In the genomic region with DNA sequence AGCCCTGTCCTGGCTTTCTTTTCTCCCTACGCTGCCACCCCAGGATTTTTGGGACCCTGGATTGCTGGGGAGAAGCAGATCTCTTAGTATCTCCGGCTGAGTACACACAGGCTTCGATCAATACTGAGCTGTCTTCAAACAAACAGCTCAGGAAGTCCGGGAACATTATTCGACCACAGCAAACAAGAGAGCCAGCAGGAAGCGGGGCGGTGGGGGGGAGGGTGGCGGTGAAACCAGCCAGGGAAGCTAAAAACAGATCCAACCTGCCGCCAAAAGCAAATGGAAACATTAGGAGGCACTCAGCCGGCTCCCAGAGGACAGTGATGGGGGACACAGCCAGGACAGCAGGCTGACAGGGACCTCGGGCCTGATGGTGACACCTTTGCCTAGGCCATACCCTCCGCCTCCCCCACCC, we compare ENCODE assay signal across 2 cellular contexts.
TF ChIP-seq lines count a peak whose summit lies in the region.

No MANE protein-coding gene starts in this region.

TF ChIP-seq in GM23338, 12 proteins besides CTCF, POLR2A, EP300 and RAD21:
- TF ChIP-seq CREB1 (CRISPR knock-in tag; IDR thresholded peaks at IDR 0.05; ENCODE audit: low read depth) (no peak), EZH2phosphoT487 (IDR thresholded peaks at IDR 0.05; ENCODE audit: unreplicated experiment) (no peak), JUNB (IDR thresholded peaks at IDR 0.05; ENCODE audit: unreplicated experiment) (no peak), ZNF114 (CRISPR knock-in tag; IDR thresholded peaks at IDR 0.05) (no peak), ETS1 (IDR thresholded peaks at IDR 0.05) (no peak), POLR2AphosphoS5 (IDR thresholded peaks at IDR 0.05; ENCODE audit: low read depth) (no peak), EZH2 (IDR thresholded peaks at IDR 0.05; ENCODE audit: low read depth, unreplicated experiment) (no peak), ZNF331 (CRISPR knock-in tag; IDR thresholded peaks at IDR 0.05; ENCODE audit: low read depth) (no peak), STAT1 (IDR thresholded peaks at IDR 0.05; ENCODE audit: unreplicated experiment) (no peak)
- TF ChIP-seq, protein P1, sequence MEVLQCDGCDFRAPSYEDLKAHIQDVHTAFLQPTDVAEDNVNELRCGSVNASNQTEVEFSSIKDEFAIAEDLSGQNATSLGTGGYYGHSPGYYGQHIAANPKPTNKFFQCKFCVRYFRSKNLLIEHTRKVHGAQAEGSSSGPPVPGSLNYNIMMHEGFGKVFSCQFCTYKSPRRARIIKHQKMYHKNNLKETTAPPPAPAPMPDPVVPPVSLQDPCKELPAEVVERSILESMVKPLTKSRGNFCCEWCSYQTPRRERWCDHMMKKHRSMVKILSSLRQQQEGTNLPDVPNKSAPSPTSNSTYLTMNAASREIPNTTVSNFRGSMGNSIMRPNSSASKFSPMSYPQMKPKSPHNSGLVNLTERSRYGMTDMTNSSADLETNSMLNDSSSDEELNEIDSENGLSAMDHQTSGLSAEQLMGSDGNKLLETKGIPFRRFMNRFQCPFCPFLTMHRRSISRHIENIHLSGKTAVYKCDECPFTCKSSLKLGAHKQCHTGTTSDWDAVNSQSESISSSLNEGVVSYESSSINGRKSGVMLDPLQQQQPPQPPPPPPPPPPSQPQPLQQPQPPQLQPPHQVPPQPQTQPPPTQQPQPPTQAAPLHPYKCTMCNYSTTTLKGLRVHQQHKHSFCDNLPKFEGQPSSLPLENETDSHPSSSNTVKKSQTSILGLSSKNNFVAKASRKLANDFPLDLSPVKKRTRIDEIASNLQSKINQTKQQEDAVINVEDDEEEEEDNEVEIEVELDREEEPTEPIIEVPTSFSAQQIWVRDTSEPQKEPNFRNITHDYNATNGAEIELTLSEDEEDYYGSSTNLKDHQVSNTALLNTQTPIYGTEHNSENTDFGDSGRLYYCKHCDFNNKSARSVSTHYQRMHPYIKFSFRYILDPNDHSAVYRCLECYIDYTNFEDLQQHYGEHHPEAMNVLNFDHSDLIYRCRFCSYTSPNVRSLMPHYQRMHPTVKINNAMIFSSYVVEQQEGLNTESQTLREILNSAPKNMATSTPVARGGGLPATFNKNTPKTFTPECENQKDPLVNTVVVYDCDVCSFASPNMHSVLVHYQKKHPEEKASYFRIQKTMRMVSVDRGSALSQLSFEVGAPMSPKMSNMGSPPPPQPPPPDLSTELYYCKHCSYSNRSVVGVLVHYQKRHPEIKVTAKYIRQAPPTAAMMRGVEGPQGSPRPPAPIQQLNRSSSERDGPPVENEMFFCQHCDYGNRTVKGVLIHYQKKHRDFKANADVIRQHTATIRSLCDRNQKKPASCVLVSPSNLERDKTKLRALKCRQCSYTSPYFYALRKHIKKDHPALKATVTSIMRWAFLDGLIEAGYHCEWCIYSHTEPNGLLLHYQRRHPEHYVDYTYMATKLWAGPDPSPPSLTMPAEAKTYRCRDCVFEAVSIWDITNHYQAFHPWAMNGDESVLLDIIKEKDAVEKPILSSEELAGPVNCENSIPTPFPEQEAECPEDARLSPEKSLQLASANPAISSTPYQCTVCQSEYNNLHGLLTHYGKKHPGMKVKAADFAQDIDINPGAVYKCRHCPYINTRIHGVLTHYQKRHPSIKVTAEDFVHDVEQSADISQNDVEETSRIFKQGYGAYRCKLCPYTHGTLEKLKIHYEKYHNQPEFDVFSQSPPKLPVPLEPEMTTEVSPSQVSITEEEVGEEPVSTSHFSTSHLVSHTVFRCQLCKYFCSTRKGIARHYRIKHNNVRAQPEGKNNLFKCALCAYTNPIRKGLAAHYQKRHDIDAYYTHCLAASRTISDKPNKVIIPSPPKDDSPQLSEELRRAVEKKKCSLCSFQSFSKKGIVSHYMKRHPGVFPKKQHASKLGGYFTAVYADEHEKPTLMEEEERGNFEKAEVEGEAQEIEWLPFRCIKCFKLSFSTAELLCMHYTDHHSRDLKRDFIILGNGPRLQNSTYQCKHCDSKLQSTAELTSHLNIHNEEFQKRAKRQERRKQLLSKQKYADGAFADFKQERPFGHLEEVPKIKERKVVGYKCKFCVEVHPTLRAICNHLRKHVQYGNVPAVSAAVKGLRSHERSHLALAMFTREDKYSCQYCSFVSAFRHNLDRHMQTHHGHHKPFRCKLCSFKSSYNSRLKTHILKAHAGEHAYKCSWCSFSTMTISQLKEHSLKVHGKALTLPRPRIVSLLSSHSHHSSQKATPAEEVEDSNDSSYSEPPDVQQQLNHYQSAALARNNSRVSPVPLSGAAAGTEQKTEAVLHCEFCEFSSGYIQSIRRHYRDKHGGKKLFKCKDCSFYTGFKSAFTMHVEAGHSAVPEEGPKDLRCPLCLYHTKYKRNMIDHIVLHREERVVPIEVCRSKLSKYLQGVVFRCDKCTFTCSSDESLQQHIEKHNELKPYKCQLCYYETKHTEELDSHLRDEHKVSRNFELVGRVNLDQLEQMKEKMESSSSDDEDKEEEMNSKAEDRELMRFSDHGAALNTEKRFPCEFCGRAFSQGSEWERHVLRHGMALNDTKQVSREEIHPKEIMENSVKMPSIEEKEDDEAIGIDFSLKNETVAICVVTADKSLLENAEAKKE (CRISPR knock-in tag; IDR thresholded peaks at IDR 0.05), result no peak

TF ChIP-seq in endothelial cell of umbilical vein, 7 proteins besides CTCF, POLR2A, EP300 and RAD21:
- no peak for TF ChIP-seq JUN (IDR thresholded peaks at IDR 0.05; ENCODE audit: borderline replicate concordance, insufficient read depth, insufficient read length, low read depth)
- no peak for TF ChIP-seq GATA2 (IDR thresholded peaks at IDR 0.05; ENCODE audit: insufficient read depth, insufficient read length, low read depth, low read length)
- no peak for TF ChIP-seq MYC (IDR thresholded peaks at IDR 0.05; ENCODE audit: low read depth, low read length)
- TF ChIP-seq EZH2 (IDR thresholded peaks at IDR 0.05; ENCODE audit: borderline replicate concordance, low read depth, low read length, severe bottlenecking), result no peak
- no peak for TF ChIP-seq FOS (IDR thresholded peaks at IDR 0.05; ENCODE audit: borderline replicate concordance, insufficient read depth, low read length)
TF ChIP-seq in endothelial cell of umbilical vein: peak in this region for 0.
